In the genomic region with DNA sequence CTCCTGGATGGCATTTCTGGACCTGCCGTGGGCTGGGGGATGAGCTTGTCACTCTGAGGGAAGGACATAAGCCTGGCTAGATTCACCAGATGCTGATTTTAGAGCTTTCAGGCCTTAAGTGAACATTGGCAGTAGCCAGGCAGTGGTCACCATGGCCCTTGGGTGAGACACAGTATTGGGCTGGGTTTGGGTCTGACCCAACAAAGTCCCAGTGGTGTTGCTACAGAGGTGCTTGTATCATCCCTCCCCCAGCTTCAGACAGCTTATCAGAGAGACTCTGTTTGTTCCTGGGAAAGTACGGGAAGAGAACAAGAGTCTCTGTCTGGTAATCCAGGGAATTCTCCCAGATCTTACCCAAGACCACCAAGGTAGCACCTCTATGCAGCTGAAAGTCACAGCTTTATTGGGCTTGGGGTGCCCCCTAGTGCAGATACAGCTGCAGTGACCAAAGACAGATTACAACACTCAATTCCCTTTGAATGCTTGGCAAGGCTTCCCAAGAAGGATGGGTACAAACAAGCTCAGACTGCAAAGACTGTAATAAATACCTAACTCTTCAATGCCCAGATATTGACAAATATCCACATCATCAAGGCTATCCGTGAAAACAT, we compare ENCODE assay signal across 8 cellular contexts. TPM values are rescaled to one million over a fixed set of nuclear protein-coding genes. Genes with fewer than 3 reads are reported as not detected.
A peak's percentile ranks its signal among the peaks of the same experiment; 100 is the strongest.
DNase-seq lines count a peak whose midpoint lies in the region; ATAC-seq and TF ChIP-seq lines count a peak whose summit lies in the region.

No MANE protein-coding gene starts in this region.

- peaks cover 5% of the 10 kb centered on the region for H3K27me3 Mint-ChIP-seq in T-helper 17 cell

- no peaks in the 10 kb centered on the region for H3K4me1 Mint-ChIP-seq in T-helper 17 cell

- H2BK15ac ChIP-seq in mesenchymal stem cell (ENCODE audit: low read depth, poor library complexity, severe bottlenecking), result no peak overlapping the region

- intact Hi-C loops in testis (cut with DNase I; ENCODE audit: low total_unique reads), result no loop called here

- no peak overlapping the region for H2BK5ac ChIP-seq in mesenchymal stem cell (ENCODE audit: low read depth, low read length, poor library complexity, severe bottlenecking)

- no peak overlapping the region for H3K4me3 Mint-ChIP-seq in T-helper 17 cell

- no peak overlapping the region for H3K27ac Mint-ChIP-seq in T-helper 17 cell

- no peak overlapping the region for H3K9ac ChIP-seq in mesenchymal stem cell (ENCODE audit: low read length)

- H3K27me3 ChIP-seq in MG63 (peaks cover 15% of the 10 kb centered on the region), mesenchymal stem cell (ENCODE audit: control insufficient read depth in 1 of 2, insufficient read depth in 1 of 2, low read length in 2 of 2) (no peaks in the 10 kb centered on the region), testis (no peaks in the 10 kb centered on the region)

- H3K36me3 ChIP-seq in MG63 (no peaks in the 10 kb centered on the region), mesenchymal stem cell (ENCODE audit: control insufficient read depth in 1 of 2, insufficient read depth in 2 of 2, low read depth in 1 of 2, low read length in 2 of 2) (no peaks in the 10 kb centered on the region), testis (ENCODE audit: low read depth, missing control alignments) (no peaks in the 10 kb centered on the region)

- DNase-seq in GDM1 (lab: John Stamatoyannopoulos, UW) (peak; percentile 6), MG63 (peak; percentile 40), T-helper 17 cell (peak in 2 of 3 donors; percentile 19 to 43), dermis blood vessel endothelial cell (peak; percentile 83), mesenchymal stem cell (peak; percentile 77), GM03348 (ENCODE audit: low spot score) (no peak), testis (no peak)

- H3K36me3 Mint-ChIP-seq in T-helper 17 cell (ENCODE audit: low read depth), result peaks cover 3% of the 10 kb centered on the region

- H4K8ac ChIP-seq in mesenchymal stem cell (ENCODE audit: low read length), result no peak overlapping the region

- H3K27ac ChIP-seq in mesenchymal stem cell (ENCODE audit: low read length, poor library complexity, severe bottlenecking), result no peak overlapping the region
- no peak overlapping the region for H3K27ac ChIP-seq in testis

- TF ChIP-seq CTCF in testis (IDR thresholded peaks at IDR 0.05), result no peak

- ATAC-seq in T-helper 17 cell (peak; percentile 71), HG03432 (IDR thresholded peaks at IDR 0.05; ENCODE audit: unreplicated experiment) (no peak)

- H3K9me3 ChIP-seq in MG63 (no peaks in the 10 kb centered on the region; the same call in 1 of the 2 replicates), T-helper 17 cell (ENCODE audit: control insufficient read depth, low read length, poor library complexity, severe bottlenecking) (no peaks in the 10 kb centered on the region), mesenchymal stem cell (ENCODE audit: control insufficient read depth, low read length) (no peaks in the 10 kb centered on the region), testis (no peaks in the 10 kb centered on the region)

- no peak overlapping the region for H2AFZ ChIP-seq in mesenchymal stem cell (ENCODE audit: low read depth, low read length)

- H3K79me1 ChIP-seq in mesenchymal stem cell (replicated peaks; ENCODE audit: low read length, poor library complexity, severe bottlenecking), result no peaks in the 10 kb centered on the region

- H3K18ac ChIP-seq in mesenchymal stem cell (ENCODE audit: low read depth in 1 of 2, low read length in 2 of 2), result no peak overlapping the region

- no peak overlapping the region for H2AK5ac ChIP-seq in mesenchymal stem cell (ENCODE audit: low read length, severe bottlenecking)

- TF ChIP-seq POLR2A in testis (IDR thresholded peaks at IDR 0.05), result no peak

- no peaks in the 10 kb centered on the region for H3K4me1 ChIP-seq in mesenchymal stem cell (ENCODE audit: control insufficient read depth, insufficient read depth, low read depth, low read length)
- H3K4me1 ChIP-seq in testis, result no peaks in the 10 kb centered on the region

- H2BK12ac ChIP-seq in mesenchymal stem cell (ENCODE audit: low read length in 2 of 2), result no peak overlapping the region

- no peak overlapping the region for H3K4ac ChIP-seq in mesenchymal stem cell (ENCODE audit: low read depth in 1 of 2, low read length in 2 of 2)

- no peak overlapping the region for H3K14ac ChIP-seq in mesenchymal stem cell (ENCODE audit: low read length in 2 of 2)

- no peak overlapping the region for H3K23ac ChIP-seq in mesenchymal stem cell (ENCODE audit: low read length in 2 of 2)

- no peak overlapping the region for H3K4me2 ChIP-seq in mesenchymal stem cell (ENCODE audit: low read length, poor library complexity, severe bottlenecking)

- no peak overlapping the region for H2BK120ac ChIP-seq in mesenchymal stem cell (ENCODE audit: low read depth, low read length)

- 44% methylated on average over 3 of the region's 3 CpGs for WGBS in mesenchymal stem cell
- WGBS in testis, 2 donors, result 71 to 75% methylated on average over 3 of the region's 3 CpGs

- H4K91ac ChIP-seq in mesenchymal stem cell (ENCODE audit: low read length), result no peak overlapping the region

- H3K4me3 ChIP-seq in MG63 (no peak overlapping the region), mesenchymal stem cell (ENCODE audit: insufficient read depth in 1 of 2, low read depth in 1 of 2, low read length in 2 of 2) (no peak overlapping the region), testis (no peak overlapping the region)

RNA-seq across cellular contexts. Expression of gene RUVBL1, which starts 9.8 kb away (rescaled TPM):
- total RNA-seq in MG63 (2014; rRNA removed; shearing (Covaris generic); ENCODE audit: low replicate concordance), result 207 and 236 TPM in 2 replicates
- total RNA-seq in T-helper 17 cell (10 to 100 TPM; 18.5 to 21.3 TPM), dermis blood vessel endothelial cell (58.2 and 90.0 TPM in 2 replicates), testis (10 to 100 TPM; 42.9 to 52.9 TPM)
- 22.4 TPM for polyA plus RNA-seq in mesenchymal stem cell (2013, experiment 1 of 2)
- 22.3 TPM for polyA plus RNA-seq in mesenchymal stem cell (2013, experiment 2 of 2)
- polyA plus RNA-seq in testis (ENCODE audit: insufficient read depth, low read depth, low replicate concordance), result 70.1 TPM

RNA-seq across cellular contexts. Expression of gene EEFSEC, which starts 19.9 kb away (rescaled TPM):
- total RNA-seq in MG63 (2014; rRNA removed; shearing (Covaris generic); ENCODE audit: low replicate concordance), result 6.8 and 12.4 TPM in 2 replicates
- 10 to 100 TPM; 14.0 to 14.7 TPM for total RNA-seq in T-helper 17 cell
- 2.2 and 4.5 TPM in 2 replicates for total RNA-seq in dermis blood vessel endothelial cell
- 5.1 TPM for polyA plus RNA-seq in mesenchymal stem cell (2013, experiment 1 of 2)
- polyA plus RNA-seq in mesenchymal stem cell (2013, experiment 2 of 2), result 5.3 TPM
- total RNA-seq in testis, result 10 to 100 TPM; 35.4 TPM
- 40.3 TPM for polyA plus RNA-seq in testis (ENCODE audit: insufficient read depth, low read depth, low replicate concordance)

Comparison
In these comparisons a context has a peak if more than half of its experiments do, and no peak if none do; other contexts are left out.
1. DNase-seq: peak in GDM1 (single experiment), MG63 (single experiment), T-helper 17 cell (2 of 3), dermis blood vessel endothelial cell (single experiment) and mesenchymal stem cell (single experiment); none in GM03348 (single experiment) and testis (single experiment).